18 cellular contexts compared by ENCODE assay signal in genomic region chr6:160768101-160768500, GRCh38.
DNase-seq lines count a peak whose midpoint lies in the region; ATAC-seq, FAIRE-seq and TF ChIP-seq lines count a peak whose summit lies in the region.
"Had no signal": no experiment of that assay in that cellular context is flagged by ENCODE, and none has a peak within 500 bp of the region (broad histone marks: within the 10 kb centered on the region; RNA-seq: fewer than 3 reads in every experiment).

No MANE protein-coding gene starts in this region.

- ATAC-seq in GM23338 = no peak
- ATAC-seq in naive thymus-derived CD4-positive, alpha-beta T cell = no peak
- ATAC-seq in HG02763 (IDR thresholded peaks at IDR 0.05; ENCODE audit: unreplicated experiment) = no peak
- ATAC-seq: HCT116 had no signal

- no peaks in the 10 kb centered on the region for H3K9me3 ChIP-seq in astrocyte (ENCODE audit: insufficient read depth, low read depth, low read length)
- no peaks in the 10 kb centered on the region for H3K9me3 ChIP-seq in naive thymus-derived CD4-positive, alpha-beta T cell (ENCODE audit: control insufficient read depth in 2 of 3, low read length in 3 of 3)
- H3K9me3 ChIP-seq: SJSA1 had no signal

- H3K4me3 ChIP-seq in GM23338 (no peak overlapping the region), astrocyte (ENCODE audit: insufficient read depth, low read depth, low read length) (no peak overlapping the region)
- H3K4me3 ChIP-seq in naive thymus-derived CD4-positive, alpha-beta T cell (ENCODE audit: low read length) = no peak overlapping the region
- H3K4me3 ChIP-seq: K562, PC-9, SJSA1 had no signal

- POLR2A ChIA-PET in naive thymus-derived CD4-positive, alpha-beta T cell (lab: Charles Lee) = no interaction called here

- no peaks in the 10 kb centered on the region for H3K9me3 Mint-ChIP-seq in GM23338
- H3K9me3 Mint-ChIP-seq in astrocyte (ENCODE audit: unreplicated experiment) = no peaks in the 10 kb centered on the region
- H3K9me3 Mint-ChIP-seq in naive thymus-derived CD4-positive, alpha-beta T cell = peaks cover 0 to 1% (median 0%) of the 10 kb centered on the region in 11 donors
- H3K9me3 Mint-ChIP-seq in type B pancreatic cell = no peaks in the 10 kb centered on the region
- H3K9me3 Mint-ChIP-seq: CD8-positive, alpha-beta memory T cell had no signal

- no peak overlapping the region for H3K27ac ChIP-seq in GM23338 (ENCODE audit: low read depth)
- no peak overlapping the region for H3K27ac ChIP-seq in astrocyte (ENCODE audit: low read depth, low read length)
- no peak overlapping the region for H3K27ac ChIP-seq in naive thymus-derived CD4-positive, alpha-beta T cell (ENCODE audit: low read depth, low read length)
- H3K27ac ChIP-seq: PC-9, SJSA1 had no signal

- intact Hi-C loops in naive thymus-derived CD4-positive, alpha-beta T cell (cut with micrococcal nuclease) = no loop called here

- no peaks in the 10 kb centered on the region for H4K20me1 ChIP-seq in GM23338 (replicated peaks; ENCODE audit: insufficient read depth)
- H4K20me1 ChIP-seq in astrocyte (ENCODE audit: insufficient read depth, low read length) = no peaks in the 10 kb centered on the region

- CTCF ChIA-PET in naive thymus-derived CD4-positive, alpha-beta T cell (lab: Charles Lee) = no interaction called here

- TF ChIP-seq CTCF in GM23338 (conservative IDR thresholded peaks at IDR 0.05; ENCODE audit: low read depth in 2 of 2) (no peak), astrocyte (IDR thresholded peaks at IDR 0.05; ENCODE audit: insufficient read depth, low read depth, low read length) (no peak), type B pancreatic cell (conservative IDR thresholded peaks at IDR 0.05) (no peak)

- H3K4me1 Mint-ChIP-seq in GM23338 (peaks cover 3% of the 10 kb centered on the region; the same call in 1 of the 3 replicates), astrocyte (ENCODE audit: low read depth, unreplicated experiment) (no peaks in the 10 kb centered on the region), type B pancreatic cell (ENCODE audit: unreplicated experiment) (no peaks in the 10 kb centered on the region)
- H3K4me1 Mint-ChIP-seq in naive thymus-derived CD4-positive, alpha-beta T cell = peaks cover 0 to 9% (median 3%) of the 10 kb centered on the region in 7 donors

- no peak overlapping the region; the same call in 1 of the 2 replicates for H2AFZ ChIP-seq in GM23338
- H2AFZ ChIP-seq in astrocyte (ENCODE audit: low read depth, low read length) = no peak overlapping the region
- H2AFZ ChIP-seq: PC-9 had no signal

- peaks cover 12% of the 10 kb centered on the region for H3K27me3 ChIP-seq in GM23338 (ENCODE audit: insufficient read depth)
- H3K27me3 ChIP-seq in astrocyte (ENCODE audit: insufficient read depth, low read length) = no peaks in the 10 kb centered on the region
- H3K27me3 ChIP-seq in naive thymus-derived CD4-positive, alpha-beta T cell (ENCODE audit: control insufficient read depth in 2 of 2, insufficient read depth in 2 of 2, low read length in 2 of 2) = peaks cover 0 to 4% of the 10 kb centered on the region in 2 donors
- H3K27me3 ChIP-seq: SJSA1 had no signal

- H3K9me2 ChIP-seq in GM23338 (ENCODE audit: insufficient read depth) = no peaks in the 10 kb centered on the region

- H3K9ac ChIP-seq in astrocyte (ENCODE audit: low read length) = no peak overlapping the region

- no peak overlapping the region for H3K4me2 ChIP-seq in GM23338
- H3K4me2 ChIP-seq in astrocyte (ENCODE audit: low read length) = no peak overlapping the region
- H3K4me2 ChIP-seq: PC-9 had no signal

- H3K4me3 Mint-ChIP-seq in GM23338 (peak overlapping the region; percentile 51; the same call in 1 of the 3 replicates), astrocyte (ENCODE audit: unreplicated experiment) (peak overlapping the region; percentile 60), type B pancreatic cell (peak overlapping the region; percentile 76)
- H3K4me3 Mint-ChIP-seq in naive thymus-derived CD4-positive, alpha-beta T cell = peak overlapping the region in 6 of 10 donors; percentile 2 to 59 (median 20)

- no peaks in the 10 kb centered on the region for H3K36me3 Mint-ChIP-seq in GM23338 (ENCODE audit: low read depth)
- H3K36me3 Mint-ChIP-seq in astrocyte (ENCODE audit: low read depth, unreplicated experiment) = no peaks in the 10 kb centered on the region
- H3K36me3 Mint-ChIP-seq in naive thymus-derived CD4-positive, alpha-beta T cell = no peaks in the 10 kb centered on the region
- H3K36me3 Mint-ChIP-seq in type B pancreatic cell = no peaks in the 10 kb centered on the region
- H3K36me3 Mint-ChIP-seq: CD8-positive, alpha-beta memory T cell had no signal

- no peak for FAIRE-seq in astrocyte (lab: Jason Lieb, UNC)
- FAIRE-seq: D721Med, K562 had no signal

- H3K27me3 Mint-ChIP-seq in GM23338 (ENCODE audit: insufficient read depth, low read depth, poor library complexity) (peaks cover 8% of the 10 kb centered on the region), astrocyte (ENCODE audit: low read depth, unreplicated experiment) (peaks cover 6% of the 10 kb centered on the region), type B pancreatic cell (peaks cover 15% of the 10 kb centered on the region)
- H3K27me3 Mint-ChIP-seq in naive thymus-derived CD4-positive, alpha-beta T cell = peaks cover 25 to 54% (median 41%) of the 10 kb centered on the region in 5 donors

- no peaks in the 10 kb centered on the region for H3K79me2 ChIP-seq in GM23338 (replicated peaks; ENCODE audit: insufficient read depth)
- H3K79me2 ChIP-seq in astrocyte (ENCODE audit: insufficient read depth, low read length) = no peaks in the 10 kb centered on the region

- H3K4me1 ChIP-seq in GM23338 (ENCODE audit: insufficient read depth) = peaks cover 3% of the 10 kb centered on the region; the same call in 1 of the 2 replicates
- H3K4me1 ChIP-seq in astrocyte (ENCODE audit: insufficient read depth, low read length) = no peaks in the 10 kb centered on the region
- H3K4me1 ChIP-seq in naive thymus-derived CD4-positive, alpha-beta T cell (ENCODE audit: control insufficient read depth in 2 of 2, insufficient read depth in 2 of 2, low read length in 2 of 2) = no peaks in the 10 kb centered on the region
- H3K4me1 ChIP-seq: SJSA1 had no signal

- H3K36me3 ChIP-seq in GM23338 (ENCODE audit: insufficient read depth) = no peaks in the 10 kb centered on the region
- no peaks in the 10 kb centered on the region for H3K36me3 ChIP-seq in astrocyte (ENCODE audit: insufficient read depth, low read length)
- H3K36me3 ChIP-seq in naive thymus-derived CD4-positive, alpha-beta T cell (ENCODE audit: control insufficient read depth in 2 of 3, insufficient read depth in 3 of 3, low read length in 3 of 3) = no peaks in the 10 kb centered on the region
- H3K36me3 ChIP-seq: SJSA1 had no signal

- DNase-seq in GM23338 (ENCODE audit: low spot score) (no peak), astrocyte (ENCODE audit: low read depth) (no peak), type B pancreatic cell (ENCODE audit: extremely low spot score, unreplicated experiment) (no peak), HUDEP-2 (lab: John Stamatoyannopoulos, UW; ENCODE audit: unreplicated experiment in 76 of 76) (no peak), ecto neural progenitor cell (ENCODE audit: low spot score) (no peak)
- DNase-seq in naive thymus-derived CD4-positive, alpha-beta T cell = no peak
- DNase-seq: DMS79, MV-4-11, NCI-H2029, NCI-H774 had no signal

- H3F3A ChIP-seq in GM23338 (replicated peaks; ENCODE audit: low read depth) = no peaks in the 10 kb centered on the region

- no peak overlapping the region for H3K27ac Mint-ChIP-seq in GM23338
- no peak overlapping the region for H3K27ac Mint-ChIP-seq in astrocyte (ENCODE audit: unreplicated experiment)
- H3K27ac Mint-ChIP-seq in naive thymus-derived CD4-positive, alpha-beta T cell = no peak overlapping the region
- no peak overlapping the region for H3K27ac Mint-ChIP-seq in type B pancreatic cell
- H3K27ac Mint-ChIP-seq: B cell; CD8-positive, alpha-beta memory T cell had no signal

TF ChIP-seq in GM23338, 12 proteins besides CTCF, POLR2A, EP300 and RAD21 (continues in another document):
- no peak for TF ChIP-seq ZNF331 (CRISPR knock-in tag; IDR thresholded peaks at IDR 0.05; ENCODE audit: low read depth)
- no peak for TF ChIP-seq ETS1 (IDR thresholded peaks at IDR 0.05)
- TF ChIP-seq EZH2phosphoT487 (IDR thresholded peaks at IDR 0.05; ENCODE audit: unreplicated experiment) = no peak
- TF ChIP-seq EZH2 (IDR thresholded peaks at IDR 0.05; ENCODE audit: low read depth, unreplicated experiment) = no peak

Comparison
In these comparisons a context has a peak if more than half of its experiments do, and no peak if none do; other contexts are left out.
1. H3K4me3 Mint-ChIP-seq: peak in every context shown above with its lines; median percentile 76 in type B pancreatic cell; 60 in astrocyte; 51 in GM23338; 20 in naive thymus-derived CD4-positive, alpha-beta T cell.